In genomic region chr10:131981429-131982184, GRCh38 we compare ENCODE assay signal across 8 cellular contexts. TPM values are rescaled to one million over a fixed set of nuclear protein-coding genes. Genes with fewer than 3 reads are reported as not detected.
DNase-seq lines count a peak whose midpoint lies in the region; ATAC-seq, FAIRE-seq and TF ChIP-seq lines count a peak whose summit lies in the region.

A gene with protein sequence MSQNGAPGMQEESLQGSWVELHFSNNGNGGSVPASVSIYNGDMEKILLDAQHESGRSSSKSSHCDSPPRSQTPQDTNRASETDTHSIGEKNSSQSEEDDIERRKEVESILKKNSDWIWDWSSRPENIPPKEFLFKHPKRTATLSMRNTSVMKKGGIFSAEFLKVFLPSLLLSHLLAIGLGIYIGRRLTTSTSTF (minus strand): TSS chr10:131981923. CDS start chr10:131981806, 117 bp downstream.

- peak within 1 kb of the TSS; percentile 98 for H3K4me2 ChIP-seq in keratinocyte (ENCODE audit: control insufficient read depth, extremely low read depth, insufficient read depth, low read depth, low read length)

- H3K4me1 ChIP-seq in keratinocyte (ENCODE audit: control insufficient read depth, extremely low read depth, insufficient read depth, low read length), result peaks cover 5% of the 10 kb centered on the region

- H3K9me3 ChIP-seq in keratinocyte (ENCODE audit: control insufficient read depth, low read depth, low read length), result no peaks in the 10 kb centered on the region

- peak within 1 kb of the TSS; percentile 47 for H3K27ac ChIP-seq in keratinocyte (ENCODE audit: control insufficient read depth, insufficient read depth, low read length)

- FAIRE-seq in keratinocyte (lab: Jason Lieb, UNC), result no peak

- peaks cover 31% of the 10 kb centered on the region for H3K79me2 ChIP-seq in keratinocyte (ENCODE audit: control insufficient read depth, insufficient read depth, low read length)

- peak within 1 kb of the TSS; percentile 81 for H3K9ac ChIP-seq in keratinocyte (ENCODE audit: control insufficient read depth, extremely low read depth, insufficient read depth, low read length)

- H2AFZ ChIP-seq in keratinocyte (ENCODE audit: control insufficient read depth, low read length), result peak within 1 kb of the TSS; percentile 62

- peaks cover 4% of the 10 kb centered on the region for H3K9me1 ChIP-seq in keratinocyte (ENCODE audit: control insufficient read depth, extremely low read depth, insufficient read depth, low read length)

- DNase-seq in A172 (ENCODE audit: low spot score), result peak; percentile 55
- peak; percentile 84 for DNase-seq in NCI-H2196 (lab: John Stamatoyannopoulos, UW; ENCODE audit: unreplicated experiment)
- peak; percentile 97 for DNase-seq in activated CD4-positive, CD25-positive, alpha-beta regulatory T cell treated with anti-CD3 and anti-CD28 coated beads, Interleukin-2, amount 50 U/mL, for 72 hours
- DNase-seq in cerebellar cortex (ENCODE audit: low spot score), result peak; percentile 92
- DNase-seq in keratinocyte (ENCODE audit: low read depth, low spot score), result peak; percentile 44
- DNase-seq in stimulated activated CD4-positive, alpha-beta T cell treated with anti-CD3 and anti-CD28 coated beads, Interleukin-12 subunit alpha, Interleukin-12 subunit beta, amount 100 ng/mL, for 48 hours (ENCODE audit: low read depth in 2 of 3, low spot score in 1 of 3), result peak; percentile 87 to 96 (median 90)

- dilution Hi-C loops in keratinocyte (cut with MboI; ENCODE audit: extremely low pct_ligation_motif_present, low sequenced_read_pairs), result no loop called here

- peaks cover 6% of the 10 kb centered on the region for H4K20me1 ChIP-seq in keratinocyte (ENCODE audit: control insufficient read depth, extremely low read depth, insufficient read depth, low read length)

- H3K27me3 ChIP-seq in keratinocyte (ENCODE audit: control insufficient read depth, extremely low read depth, insufficient read depth, low read length), result peaks cover 3% of the 10 kb centered on the region

- ATAC-seq in GM18517 (IDR thresholded peaks at IDR 0.05; ENCODE audit: unreplicated experiment) (peak; percentile 73), HG03039 (IDR thresholded peaks at IDR 0.05; ENCODE audit: unreplicated experiment) (peak; percentile 89)

- peaks cover 0 to 5% of the 10 kb centered on the region in 2 experiments for H3K36me3 ChIP-seq in keratinocyte (ENCODE audit: control insufficient read depth in 2 of 2, extremely low read depth in 1 of 2, insufficient read depth in 2 of 2, low read length in 2 of 2)

- H3K4me3 ChIP-seq in keratinocyte (ENCODE audit: control insufficient read depth in 2 of 3, extremely low read depth in 1 of 3, insufficient read depth in 2 of 3, low read depth in 1 of 3, low read length in 3 of 3), result peak within 1 kb of the TSS; percentile 88 to 96 (median 95)

- peak in 1 of 3 experiments; percentile 24 for TF ChIP-seq CTCF in keratinocyte (optimal IDR thresholded peaks at IDR 0.05 in 1 of 3, IDR thresholded peaks at IDR 0.05 in 1 of 3, conservative IDR thresholded peaks at IDR 0.05 in 1 of 3; ENCODE audit: extremely low read depth in 1 of 3, insufficient read depth in 2 of 3, low read length in 3 of 3)

RNA-seq across cellular contexts. Expression of the gene that starts here (rescaled TPM):
- total RNA-seq in A172 (2014; rRNA removed; shearing (Covaris generic)), result 67.9 and 79.3 TPM in 2 replicates
- polyA plus RNA-seq in keratinocyte, result 42.7 to 77.9 TPM (median 55.2 TPM) in 3 replicates
- polyA plus RNA-seq in keratinocyte (2011; ENCODE audit: low read depth), result 45.3 TPM
- 55.0 and 56.0 TPM in 2 replicates for polyA plus RNA-seq in keratinocyte (2011; cell fraction: cytosol; rRNA removed)
- 32.1 and 38.4 TPM in 2 replicates for polyA plus RNA-seq in keratinocyte (2011; cell fraction: nucleus; rRNA removed)
- 42.5 and 44.9 TPM in 2 replicates for polyA plus RNA-seq in keratinocyte (2012; ENCODE audit: low replicate concordance)
- polyA minus RNA-seq in keratinocyte, result 11.4 to 26.2 TPM (median 18.2 TPM) in 3 replicates
- 45.1 TPM for polyA minus RNA-seq in keratinocyte (2011; cell fraction: cytosol; rRNA and poly(A)+ RNA removed)
- polyA minus RNA-seq in keratinocyte (2011; cell fraction: nucleus; rRNA and poly(A)+ RNA removed), result 12.8 and 14.2 TPM in 2 replicates

Comparison
In these comparisons a context has a peak if more than half of its experiments do, and no peak if none do; other contexts are left out.
1. Peak in every context shown above with its lines: DNase-seq, ATAC-seq, H3K4me3 ChIP-seq and H3K27ac ChIP-seq.
2. DNase-seq: peak in every context shown above with its lines; median percentile 97 in activated CD4-positive, CD25-positive, alpha-beta regulatory T cell treated with anti-CD3 and anti-CD28 coated beads, Interleukin-2, amount 50 U/mL, for 72 hours; 92 in cerebellar cortex; 90 in stimulated activated CD4-positive, alpha-beta T cell treated with anti-CD3 and anti-CD28 coated beads, Interleukin-12 subunit alpha, Interleukin-12 subunit beta, amount 100 ng/mL, for 48 hours; 84 in NCI-H2196; 55 in A172; 44 in keratinocyte.